Comparison of ENCODE assay signal across 20 cellular contexts in genomic region chr15:62773369-62774165, GRCh38.
DNase-seq lines count a peak whose midpoint lies in the region; ATAC-seq, FAIRE-seq and TF ChIP-seq lines count a peak whose summit lies in the region.
"Had no signal": no experiment of that assay in that cellular context is flagged by ENCODE, and none has a peak within 500 bp of the region (broad histone marks: within the 10 kb centered on the region; RNA-seq: fewer than 3 reads in every experiment).

No MANE protein-coding gene starts in this region.

- no peak overlapping the region for H4K91ac ChIP-seq in IMR-90 (ENCODE audit: insufficient read depth, low read depth, low read length)

- H3K79me1 ChIP-seq in IMR-90 (ENCODE audit: low read depth in 1 of 2, low read length in 2 of 2): 0 out of 4 replicates have a peak, but pooled peaks cover 0 to 3% of the 10 kb centered on the region in 2 experiments

- peak overlapping the region; percentile 56; the same call in 1 of the 3 replicates for H2BK15ac ChIP-seq in IMR-90 (ENCODE audit: low read depth, low read length)

- no peak overlapping the region for H3K4me2 ChIP-seq in IMR-90 (ENCODE audit: low read depth, low read length)

- no peak overlapping the region for H3K4ac ChIP-seq in IMR-90 (ENCODE audit: low read depth, low read length)

- ATAC-seq in IMR-90 (ENCODE audit: low read depth) (no peak), GM18517 (IDR thresholded peaks at IDR 0.05; ENCODE audit: unreplicated experiment) (no peak)

- no peak overlapping the region for H3K9ac ChIP-seq in IMR-90 (ENCODE audit: low read depth, low read length)
- H3K9ac ChIP-seq: GM23248 had no signal

- FAIRE-seq in urothelium cell line (lab: Jason Lieb, UNC): peak; percentile 32
- FAIRE-seq: GM12891 had no signal

- no peak overlapping the region for H4K8ac ChIP-seq in IMR-90 (ENCODE audit: low read depth in 2 of 2, low read length in 2 of 2)

- H3K9me3 ChIP-seq in IMR-90 (ENCODE audit: control insufficient read depth, insufficient read depth, low read length): no peaks in the 10 kb centered on the region
- H3K9me3 ChIP-seq: BE2C, HAP-1 had no signal

- dilution Hi-C loops in IMR-90 (cut with HindIII; ENCODE audit: low sequenced_read_pairs, unreplicated experiment): no loop called here

- no peak overlapping the region for H2AK9ac ChIP-seq in IMR-90 (replicated peaks; ENCODE audit: low read depth, low read length, poor library complexity)

- BruUV-seq in IMR-90 (replicated peaks; lab: Mats Ljungman, UMichigan): no TSS peak

- peaks cover 54% of the 10 kb centered on the region for H3K36me3 Mint-ChIP-seq in nephron (ENCODE audit: low read depth)
- H3K36me3 Mint-ChIP-seq: CD4-positive, CD25-positive, alpha-beta regulatory T cell; CD8-positive, alpha-beta memory T cell had no signal

- no peak overlapping the region for H3K23ac ChIP-seq in IMR-90 (ENCODE audit: low read depth, low read length)

- H2BK5ac ChIP-seq in IMR-90 (ENCODE audit: low read depth, low read length, poor library complexity, severe bottlenecking): no peak overlapping the region

- H3K4me3 ChIP-seq in IMR-90 (ENCODE audit: insufficient read depth, low read depth, low read length): no peak overlapping the region
- H3K4me3 ChIP-seq: GM23248, HAP-1 had no signal

- H3K56ac ChIP-seq in IMR-90 (ENCODE audit: extremely low read depth, insufficient read depth, low read length): no peak overlapping the region

- no peak for DNase-seq in IMR-90
- peak; percentile 60 for DNase-seq in kidney glomerular epithelial cell (lab: John Stamatoyannopoulos, UW)
- DNase-seq in urothelium cell line (ENCODE audit: low spot score): no peak
- DNase-seq in activated CD8-positive, alpha-beta memory T cell treated with anti-CD3 and anti-CD28 coated beads for 24 hours: no peak
- no peak for DNase-seq in KG1 (lab: John Stamatoyannopoulos, UW)
- DNase-seq: BE2C; C1 segment of cervical spinal cord; CD4-positive, CD25-positive, alpha-beta regulatory T cell; CD8-positive, alpha-beta memory T cell; COR-L47; DMS 273 treated with DMSO at 0.1 percent for 48 hours; DMS53; DND-41; EL; GM23248 had no signal

- H3K14ac ChIP-seq in IMR-90 (replicated peaks; ENCODE audit: low read depth, low read length): no peak overlapping the region

- no peak overlapping the region for H4K5ac ChIP-seq in IMR-90 (ENCODE audit: low read depth, low read length)

- peaks cover 3% of the 10 kb centered on the region; the same call in 1 of the 2 replicates for H4K20me1 ChIP-seq in IMR-90 (ENCODE audit: insufficient read depth, low read length)

- intact Hi-C loops in IMR-90 (cut with micrococcal nuclease): no loop called here

- H3K27me3 Mint-ChIP-seq in nephron (ENCODE audit: low read depth): no peaks in the 10 kb centered on the region
- H3K27me3 Mint-ChIP-seq: CD4-positive, CD25-positive, alpha-beta regulatory T cell; CD8-positive, alpha-beta memory T cell had no signal

- H2AK5ac ChIP-seq in IMR-90 (ENCODE audit: low read depth, low read length): no peak overlapping the region

- TF ChIP-seq CTCF in IMR-90 (conservative IDR thresholded peaks at IDR 0.05; ENCODE audit: low read depth, low read length) (no peak), nephron (IDR thresholded peaks at IDR 0.05; ENCODE audit: unreplicated experiment in 3 of 3) (no peak)

- TF ChIP-seq RAD21 in IMR-90 (IDR thresholded peaks at IDR 0.05; ENCODE audit: low read length): no peak

- no peak overlapping the region for H2AFZ ChIP-seq in IMR-90 (replicated peaks; ENCODE audit: low read length, poor library complexity)
- H2AFZ ChIP-seq: GM23248 had no signal

- H3K36me3 ChIP-seq in IMR-90 (ENCODE audit: control insufficient read depth, insufficient read depth, low read length): peaks cover 13% of the 10 kb centered on the region
- H3K36me3 ChIP-seq: HAP-1 had no signal

- H3K27ac ChIP-seq in IMR-90 (ENCODE audit: insufficient read depth, low read length): no peak overlapping the region
- H3K27ac ChIP-seq: GM23248, HL-60 had no signal

- CTCF ChIA-PET in IMR-90 (lab: Yijun Ruan, JAX): no interaction called here

- H3K4me1 Mint-ChIP-seq in nephron: peaks cover 6% of the 10 kb centered on the region
- H3K4me1 Mint-ChIP-seq: CD4-positive, CD25-positive, alpha-beta regulatory T cell; CD8-positive, alpha-beta memory T cell had no signal

- 90% methylated on average over 2 of the region's 12 CpGs; no CpG with 5 or more reads in 1 of the 2 experiments for WGBS in IMR-90 (ENCODE audit: extremely low coverage in 2 of 2, insufficient read length in 1 of 2), 2 experiments

- no peak for TF ChIP-seq POLR2A in IMR-90 (IDR thresholded peaks at IDR 0.05; ENCODE audit: low read depth, low read length)

- H3K4me3 Mint-ChIP-seq in nephron: no peak overlapping the region
- H3K4me3 Mint-ChIP-seq: CD4-positive, CD25-positive, alpha-beta regulatory T cell; CD8-positive, alpha-beta memory T cell had no signal

- no peak overlapping the region for H2BK120ac ChIP-seq in IMR-90 (ENCODE audit: low read depth, low read length)

- POLR2A ChIA-PET in IMR-90 (lab: Charles Lee; ENCODE audit: unreplicated experiment): no interaction called here

- no peak overlapping the region for H3K18ac ChIP-seq in IMR-90 (ENCODE audit: low read depth, low read length)

- H3K9me1 ChIP-seq in IMR-90 (ENCODE audit: insufficient read depth, low read length): peaks cover 21% of the 10 kb centered on the region

- peaks cover 6% of the 10 kb centered on the region for H3K4me1 ChIP-seq in IMR-90 (ENCODE audit: control insufficient read depth, insufficient read depth, low read length)
- H3K4me1 ChIP-seq: BE2C, HAP-1 had no signal

- in situ Hi-C loops in IMR-90 (cut with MboI; ENCODE audit: low sequenced_read_pairs): no loop called here

- H2BK20ac ChIP-seq in IMR-90 (ENCODE audit: low read depth, low read length): no peak overlapping the region

- H3K27ac Mint-ChIP-seq in nephron: peak overlapping the region; percentile 0 to 22 (median 0)
- H3K27ac Mint-ChIP-seq: CD8-positive, alpha-beta memory T cell had no signal

- H3K27me3 ChIP-seq in IMR-90 (ENCODE audit: control insufficient read depth, insufficient read depth, low read length): no peaks in the 10 kb centered on the region
- H3K27me3 ChIP-seq: BE2C had no signal

- no peaks in the 10 kb centered on the region for H3K9me3 Mint-ChIP-seq in nephron
- H3K9me3 Mint-ChIP-seq: CD4-positive, CD25-positive, alpha-beta regulatory T cell; CD8-positive, alpha-beta memory T cell had no signal

TF ChIP-seq in IMR-90, 13 proteins besides CTCF, POLR2A, EP300 and RAD21:
- TF ChIP-seq CEBPB (IDR thresholded peaks at IDR 0.05; ENCODE audit: low read depth, low read length): no peak
- TF ChIP-seq MAFK (IDR thresholded peaks at IDR 0.05; ENCODE audit: low read depth, low read length): no peak
- TF ChIP-seq MXI1 (IDR thresholded peaks at IDR 0.05; ENCODE audit: borderline replicate concordance, low read depth, low read length): no peak
- no peak for TF ChIP-seq FOS (IDR thresholded peaks at IDR 0.05; ENCODE audit: low read depth, low read length)
- TF ChIP-seq RCOR1 (IDR thresholded peaks at IDR 0.05; ENCODE audit: insufficient replicate concordance, low read length): no peak
- TF ChIP-seq MAZ (IDR thresholded peaks at IDR 0.05; ENCODE audit: borderline replicate concordance, low read depth, low read length): no peak
- TF ChIP-seq SMC3 (IDR thresholded peaks at IDR 0.05; ENCODE audit: low read depth, low read length): no peak
- no peak for TF ChIP-seq RFX5 (IDR thresholded peaks at IDR 0.05; ENCODE audit: low read depth, low read length)
- TF ChIP-seq NFE2L2 (IDR thresholded peaks at IDR 0.05; ENCODE audit: low read depth, low read length): no peak
- no peak for TF ChIP-seq USF2 (IDR thresholded peaks at IDR 0.05; ENCODE audit: low read depth, low read length)
- no peak for TF ChIP-seq BHLHE40 (IDR thresholded peaks at IDR 0.05; ENCODE audit: low read depth, low read length)
